In genomic region chr6:74015427-74015826, GRCh38 we compare ENCODE assay signal across 25 cellular contexts.
A peak's percentile ranks its signal among the peaks of the same experiment; 100 is the strongest.
DNase-seq lines count a peak whose midpoint lies in the region; ATAC-seq, FAIRE-seq and TF ChIP-seq lines count a peak whose summit lies in the region.
"Had no signal": no experiment of that assay in that cellular context is flagged by ENCODE, and none has a peak within 500 bp of the region (broad histone marks: within the 10 kb centered on the region; RNA-seq: fewer than 3 reads in every experiment).

No MANE protein-coding gene starts in this region.

- peaks cover 27% of the 10 kb centered on the region for H3K36me3 Mint-ChIP-seq in GM23338 (ENCODE audit: low read depth)
- H3K36me3 Mint-ChIP-seq: CD14-positive monocyte; CD4-positive, alpha-beta memory T cell; CD4-positive, CD25-positive, alpha-beta regulatory T cell; CD8-positive, alpha-beta memory T cell had no signal

- no peaks in the 10 kb centered on the region for H3F3A ChIP-seq in GM23338 (replicated peaks; ENCODE audit: low read depth)

- H3K9me3 Mint-ChIP-seq in GM23338 = peaks cover 56% of the 10 kb centered on the region

- no peak for TF ChIP-seq EP300 in Ishikawa (IDR thresholded peaks at IDR 0.05; ENCODE audit: borderline replicate concordance)

- H3K4me1 ChIP-seq in GM23338 (ENCODE audit: insufficient read depth) (no peaks in the 10 kb centered on the region), colonic mucosa (no peaks in the 10 kb centered on the region)
- H3K4me1 ChIP-seq: BE2C, BLaER1 had no signal

- H3K27me3 Mint-ChIP-seq in GM23338 (ENCODE audit: insufficient read depth, low read depth, poor library complexity) = no peaks in the 10 kb centered on the region
- H3K27me3 Mint-ChIP-seq: CD4-positive, CD25-positive, alpha-beta regulatory T cell had no signal

- H3K9ac ChIP-seq in colonic mucosa (ENCODE audit: low read depth in 2 of 2, low read length in 2 of 2) = no peak overlapping the region
- H3K9ac ChIP-seq: BLaER1 had no signal

- intact Hi-C loops in colonic mucosa (cut with DNase I) = no loop called here

- H3K36me3 ChIP-seq in GM23338 (ENCODE audit: insufficient read depth) = peaks cover 5% of the 10 kb centered on the region; the same call in 1 of the 2 replicates
- H3K36me3 ChIP-seq in bronchial epithelial cell (ENCODE audit: control insufficient read depth, insufficient read depth, low read length) = no peaks in the 10 kb centered on the region
- no peaks in the 10 kb centered on the region for H3K36me3 ChIP-seq in colonic mucosa
- H3K36me3 ChIP-seq: BE2C, BLaER1 had no signal

- H2AFZ ChIP-seq in GM23338 = 0 out of 2 replicates have a peak overlapping the region, but pooled peaks have one; percentile 23

- H3K9me2 ChIP-seq in GM23338 (ENCODE audit: insufficient read depth) = 0 out of 2 replicates have a peak, but pooled peaks cover 2% of the 10 kb centered on the region

- H3K4me1 Mint-ChIP-seq in GM23338 = no peaks in the 10 kb centered on the region
- H3K4me1 Mint-ChIP-seq: CD14-positive monocyte; CD4-positive, alpha-beta memory T cell; CD4-positive, CD25-positive, alpha-beta regulatory T cell; CD8-positive, alpha-beta memory T cell had no signal

- H3K79me2 ChIP-seq in GM23338 (replicated peaks; ENCODE audit: insufficient read depth) = no peaks in the 10 kb centered on the region

- no peak for DNase-seq in GM23338 (ENCODE audit: low spot score)
- peak; percentile 50 for DNase-seq in bronchial epithelial cell (ENCODE audit: low read depth)
- DNase-seq in epithelial cell of prostate (ENCODE audit: low read depth, low spot score) = peak; percentile 20
- DNase-seq in colonic mucosa = no peak
- DNase-seq in stimulated activated naive CD4-positive, alpha-beta T cell (lab: John Stamatoyannopoulos, UW) = no peak
- DNase-seq: 8988T; ACHN; BE2C; C1 segment of cervical spinal cord; CD4-positive, alpha-beta memory T cell; CD4-positive, CD25-positive, alpha-beta regulatory T cell; CD8-positive, alpha-beta memory T cell; COR-L47; DMS 273 treated with DMSO at 0.1 percent for 48 hours; DMS153; DMS79 treated with DMSO at 0.1 percent for 48 hours; GF-D8 had no signal

- no peaks in the 10 kb centered on the region for H4K20me1 ChIP-seq in GM23338 (replicated peaks; ENCODE audit: insufficient read depth)
- H4K20me1 ChIP-seq: BLaER1 had no signal

- no peak for FAIRE-seq in bronchial epithelial cell (lab: Jason Lieb, UNC)
- FAIRE-seq: A204.1, G401.6, GM12891 had no signal

- no peak overlapping the region for H3K4me2 ChIP-seq in GM23338
- H3K4me2 ChIP-seq: BLaER1 had no signal

- ATAC-seq in GM23338 (no peak), HG03159 (IDR thresholded peaks at IDR 0.05; ENCODE audit: unreplicated experiment) (no peak), GM18519 (IDR thresholded peaks at IDR 0.05; ENCODE audit: low FRiP score, unreplicated experiment) (no peak)

- no peak overlapping the region for H3K4me3 Mint-ChIP-seq in GM23338
- H3K4me3 Mint-ChIP-seq: CD14-positive monocyte; CD4-positive, alpha-beta memory T cell; CD4-positive, CD25-positive, alpha-beta regulatory T cell; CD8-positive, alpha-beta memory T cell had no signal

- H3K27me3 ChIP-seq in GM23338 (ENCODE audit: insufficient read depth) (no peaks in the 10 kb centered on the region), bronchial epithelial cell (ENCODE audit: control insufficient read depth, insufficient read depth, low read length) (no peaks in the 10 kb centered on the region), colonic mucosa (no peaks in the 10 kb centered on the region)
- H3K27me3 ChIP-seq: BE2C, BLaER1 had no signal

- TF ChIP-seq CTCF in GM23338 (conservative IDR thresholded peaks at IDR 0.05; ENCODE audit: low read depth in 2 of 2) = no peak
- no peak for TF ChIP-seq CTCF in bronchial epithelial cell (IDR thresholded peaks at IDR 0.05; ENCODE audit: insufficient read depth, low read length, severe bottlenecking)
- no peak for TF ChIP-seq CTCF in colonic mucosa (IDR thresholded peaks at IDR 0.05)

- H3K9me3 ChIP-seq in colonic mucosa = no peaks in the 10 kb centered on the region
- H3K9me3 ChIP-seq: BE2C, BLaER1 had no signal

- H3K4me3 ChIP-seq in GM23338 (no peak overlapping the region), bronchial epithelial cell (ENCODE audit: low read depth, low read length) (no peak overlapping the region), colonic mucosa (no peak overlapping the region)
- H3K4me3 ChIP-seq: BLaER1 had no signal

- H3K27ac ChIP-seq in GM23338 (ENCODE audit: low read depth) (no peak overlapping the region), epithelial cell of prostate (no peak overlapping the region), colonic mucosa (no peak overlapping the region)
- H3K27ac ChIP-seq: BLaER1 had no signal

- no peak overlapping the region for H3K27ac Mint-ChIP-seq in GM23338
- H3K27ac Mint-ChIP-seq: CD14-positive monocyte; CD4-positive, alpha-beta memory T cell; CD4-positive, CD25-positive, alpha-beta regulatory T cell; CD8-positive, alpha-beta memory T cell had no signal

- no peak for TF ChIP-seq RAD21 in Ishikawa (IDR thresholded peaks at IDR 0.05; ENCODE audit: low read depth)

TF ChIP-seq in GM23338, 12 proteins besides CTCF, POLR2A, EP300 and RAD21 (continues in another document):
- TF ChIP-seq NANOG (IDR thresholded peaks at IDR 0.05; ENCODE audit: borderline replicate concordance) = no peak
- no peak for TF ChIP-seq EZH2phosphoT487 (IDR thresholded peaks at IDR 0.05; ENCODE audit: unreplicated experiment)
- TF ChIP-seq ZNF331 (CRISPR knock-in tag; IDR thresholded peaks at IDR 0.05; ENCODE audit: low read depth) = no peak
- no peak for TF ChIP-seq REST (IDR thresholded peaks at IDR 0.05; ENCODE audit: unreplicated experiment)
- no peak for TF ChIP-seq CREB1 (CRISPR knock-in tag; IDR thresholded peaks at IDR 0.05; ENCODE audit: low read depth)

TF ChIP-seq in Ishikawa, 13 proteins besides CTCF, POLR2A, EP300 and RAD21:
- no peak for TF ChIP-seq NFIC (IDR thresholded peaks at IDR 0.05)
- TF ChIP-seq TEAD4 (IDR thresholded peaks at IDR 0.05) = no peak
- TF ChIP-seq USF1 (IDR thresholded peaks at IDR 0.05) = peak; percentile 39; the same call in 1 of the 2 replicates

Comparison
In these comparisons a context has a peak if more than half of its experiments do, and no peak if none do; other contexts are left out.
1. DNase-seq: peak in bronchial epithelial cell (single experiment) and epithelial cell of prostate (single experiment); none in GM23338 (single experiment), colonic mucosa (single experiment) and stimulated activated naive CD4-positive, alpha-beta T cell (0 of 6).